Comparison of ENCODE assay signal across 9 cellular contexts in the genomic region with DNA sequence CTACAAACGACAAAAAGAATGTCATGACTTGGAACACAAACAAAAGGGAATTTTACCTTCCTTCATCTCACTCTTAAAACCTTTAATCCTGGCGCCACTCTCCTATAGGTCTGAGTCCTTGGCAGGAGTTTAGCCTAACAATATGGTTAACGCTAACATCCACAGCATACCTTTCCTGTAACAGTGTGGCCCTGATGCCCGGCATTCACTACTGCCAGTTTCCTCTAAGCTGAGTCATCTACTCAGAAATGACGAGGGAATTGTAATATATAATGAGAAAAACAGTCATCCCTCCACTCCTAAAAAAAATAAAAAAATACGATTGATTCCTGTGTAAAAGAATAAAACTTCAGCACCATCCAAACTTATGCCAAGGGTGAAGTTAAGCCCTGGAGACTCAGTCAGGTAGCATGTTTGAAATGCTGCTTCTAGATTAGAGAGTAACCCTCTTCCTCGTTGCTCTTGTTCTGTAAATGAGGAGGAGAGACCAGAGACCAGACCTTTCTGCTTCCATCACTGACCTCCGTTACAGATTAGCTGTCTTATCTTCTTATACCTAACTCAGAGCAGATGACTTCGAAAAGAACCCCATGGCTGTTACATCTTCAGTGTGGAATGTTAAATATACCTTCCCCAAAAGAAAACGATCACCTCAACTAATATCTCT. TPM values are rescaled to one million over a fixed set of nuclear protein-coding genes. Genes with fewer than 3 reads are reported as not detected.
DNase-seq lines count a peak whose midpoint lies in the region; ATAC-seq lines count a peak whose summit lies in the region.
"Had no signal": no experiment of that assay in that cellular context is flagged by ENCODE, and none has a peak within 500 bp of the region (broad histone marks: within the 10 kb centered on the region; RNA-seq: fewer than 3 reads in every experiment).

No MANE protein-coding gene starts in this region.

- no peak overlapping the region for H3K4me3 ChIP-seq in mesodermal cell (ENCODE audit: extremely low read depth, insufficient read depth, low read length, poor library complexity, severe bottlenecking)
- H3K4me3 ChIP-seq: spleen had no signal

- DNase-seq in EH (ENCODE audit: low read depth), result peak; percentile 50
- peak; percentile 60 for DNase-seq in NCI-H226
- DNase-seq in dedifferentiated amniotic fluid mesenchymal stem cell (ENCODE audit: extremely low spot score), result peak; percentile 52
- DNase-seq in stimulated activated naive CD8-positive, alpha-beta T cell treated with anti-CD3 and anti-CD28 coated beads, Interleukin-15, Interleukin-2, amounts not matched to agents 100 U/mL and 50 U/mL, for 24 hours, result no peak
- no peak for DNase-seq in NCI-H446 (lab: John Stamatoyannopoulos, UW)
- DNase-seq in COR-L47 (lab: John Stamatoyannopoulos, UW), result no peak
- DNase-seq: spleen had no signal

- H3K9me3 ChIP-seq in mesodermal cell (ENCODE audit: control insufficient read depth, low read length), result no peaks in the 10 kb centered on the region
- H3K9me3 ChIP-seq: spleen had no signal

- H3K4me1 ChIP-seq in mesodermal cell (ENCODE audit: control insufficient read depth, insufficient read depth, low read length, poor library complexity, severe bottlenecking), result peaks cover 10% of the 10 kb centered on the region
- H3K4me1 ChIP-seq: spleen had no signal

- H3K27ac ChIP-seq in mesodermal cell (ENCODE audit: low read depth, low read length, severe bottlenecking), result peak overlapping the region; percentile 57

- 70 to 93% methylated on average over 4 to 5 of the region's 10 CpGs for WGBS in mesodermal cell (ENCODE audit: insufficient coverage in 2 of 2), 2 experiments

- no peaks in the 10 kb centered on the region for H3K36me3 ChIP-seq in mesodermal cell (ENCODE audit: control insufficient read depth, insufficient read depth, low read length)

- ATAC-seq in stimulated activated naive CD8-positive, alpha-beta T cell treated with anti-CD3 and anti-CD28 coated beads, Interleukin-15, Interleukin-2, amounts not matched to agents 100 U/mL and 50 U/mL, for 24 hours, result no peak
- no peak for ATAC-seq in HG02678 (IDR thresholded peaks at IDR 0.05; ENCODE audit: unreplicated experiment)

RNA-seq across cellular contexts. Expression of a gene that starts 37.4 kb away (rescaled TPM):
- polyA plus RNA-seq in mesodermal cell (2013, experiment 1 of 2), result 1.8 TPM
- 2.4 TPM for polyA plus RNA-seq in mesodermal cell (2013, experiment 2 of 2)

Comparison
In these comparisons a context has a peak if more than half of its experiments do, and no peak if none do; other contexts are left out.
1. DNase-seq: peak in EH (single experiment), NCI-H226 (single experiment) and dedifferentiated amniotic fluid mesenchymal stem cell (single experiment); none in stimulated activated naive CD8-positive, alpha-beta T cell treated with anti-CD3 and anti-CD28 coated beads, Interleukin-15, Interleukin-2, amounts not matched to agents 100 U/mL and 50 U/mL, for 24 hours (single experiment), NCI-H446 (0 of 2) and COR-L47 (single experiment).